ENCODE assay signal across 13 cellular contexts in the genomic region with DNA sequence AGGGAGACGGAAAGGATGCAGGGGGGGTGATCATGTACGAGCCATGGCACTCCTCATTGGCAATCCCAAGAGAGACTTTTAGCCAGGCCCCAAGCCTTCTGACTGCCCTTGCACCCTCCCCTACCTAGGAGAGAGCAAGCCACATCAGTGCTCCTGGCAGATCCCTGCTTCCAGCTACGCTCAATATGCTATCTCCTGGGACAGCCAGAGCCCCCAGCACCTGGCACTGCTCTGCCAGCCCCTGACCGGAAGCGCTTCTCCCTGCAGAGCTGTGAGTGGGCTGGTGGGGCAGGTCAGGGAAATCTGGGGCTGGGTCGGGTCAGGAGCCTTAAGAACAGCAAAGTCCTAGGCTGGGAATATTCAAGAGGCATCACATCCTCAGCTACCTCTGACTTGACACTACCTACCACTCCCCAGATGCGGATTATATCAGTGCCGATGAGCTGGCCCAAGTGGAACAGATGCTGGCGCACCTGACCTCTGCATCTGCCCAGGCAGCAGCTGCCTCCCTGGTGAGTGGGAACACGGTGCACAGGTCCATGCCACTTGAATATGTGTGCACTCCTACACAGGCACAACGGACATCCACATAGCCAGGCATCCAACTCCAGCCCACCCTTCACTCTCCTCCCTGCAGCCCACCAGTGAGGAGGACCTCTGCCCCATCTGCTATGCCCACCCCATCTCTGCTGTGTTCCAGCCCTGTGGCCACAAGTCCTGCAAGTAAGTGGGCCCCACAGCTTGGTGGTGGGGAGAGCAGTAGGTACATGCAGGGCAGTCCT. TPM values are rescaled to one million over a fixed set of nuclear protein-coding genes. Genes with fewer than 3 reads are reported as not detected.
DNase-seq lines count a peak whose midpoint lies in the region; ATAC-seq and TF ChIP-seq lines count a peak whose summit lies in the region.
"Had no signal": no experiment of that assay in that cellular context is flagged by ENCODE, and none has a peak within 500 bp of the region (broad histone marks: within the 10 kb centered on the region; RNA-seq: fewer than 3 reads in every experiment).

No MANE protein-coding gene starts in this region.

- peaks cover 15 to 43% of the 10 kb centered on the region in 2 experiments; a peak in 3 of 4 replicates for H3K79me1 ChIP-seq in IMR-90 (ENCODE audit: low read depth in 1 of 2, low read length in 2 of 2)

- H4K91ac ChIP-seq in IMR-90 (ENCODE audit: insufficient read depth, low read depth, low read length), result no peak overlapping the region

- ATAC-seq in activated CD8-positive, alpha-beta T cell treated with anti-CD3 and anti-CD28 coated beads for 36 hours, result no peak
- ATAC-seq in activated CD8-positive, alpha-beta T cell treated with anti-CD3 and anti-CD28 coated beads, Interleukin-2, amount 10 ng/mL, durations not matched to agents 7 days and 5 days, result no peak
- ATAC-seq in IMR-90 (ENCODE audit: low read depth) (no peak), HG03045 (IDR thresholded peaks at IDR 0.05; ENCODE audit: unreplicated experiment) (no peak)

- TF ChIP-seq RAD21 in IMR-90 (IDR thresholded peaks at IDR 0.05; ENCODE audit: low read length), result no peak

- H3K23ac ChIP-seq in IMR-90 (ENCODE audit: low read depth, low read length), result no peak overlapping the region

- H3K36me3 Mint-ChIP-seq in activated CD8-positive, alpha-beta T cell treated with anti-CD3 and anti-CD28 coated beads for 36 hours (ENCODE audit: low read depth), result peaks cover 13% of the 10 kb centered on the region
- H3K36me3 Mint-ChIP-seq in activated CD8-positive, alpha-beta T cell treated with anti-CD3 and anti-CD28 coated beads, Interleukin-2, amount 10 ng/mL, durations not matched to agents 7 days and 5 days (ENCODE audit: low read depth), result peaks cover 37% of the 10 kb centered on the region

- no peak overlapping the region for H2BK5ac ChIP-seq in IMR-90 (ENCODE audit: low read depth, low read length, poor library complexity, severe bottlenecking)

- no peaks in the 10 kb centered on the region for H3K9me3 Mint-ChIP-seq in activated CD8-positive, alpha-beta T cell treated with anti-CD3 and anti-CD28 coated beads for 36 hours
- no peaks in the 10 kb centered on the region for H3K9me3 Mint-ChIP-seq in activated CD8-positive, alpha-beta T cell treated with anti-CD3 and anti-CD28 coated beads, Interleukin-2, amount 10 ng/mL, durations not matched to agents 7 days and 5 days (ENCODE audit: insufficient read depth)
- H3K9me3 Mint-ChIP-seq: nephron progenitor cell had no signal

- in situ Hi-C loops in IMR-90 (cut with MboI; ENCODE audit: low sequenced_read_pairs), result no loop called here

- H3K4me1 Mint-ChIP-seq in activated CD8-positive, alpha-beta T cell treated with anti-CD3 and anti-CD28 coated beads for 36 hours (ENCODE audit: low read depth), result peaks cover 26% of the 10 kb centered on the region
- peaks cover 41% of the 10 kb centered on the region for H3K4me1 Mint-ChIP-seq in activated CD8-positive, alpha-beta T cell treated with anti-CD3 and anti-CD28 coated beads, Interleukin-2, amount 10 ng/mL, durations not matched to agents 7 days and 5 days (ENCODE audit: low read depth)

- no peak overlapping the region for H4K8ac ChIP-seq in IMR-90 (ENCODE audit: low read depth in 2 of 2, low read length in 2 of 2)

- peaks cover 5% of the 10 kb centered on the region; the same call in 1 of the 2 replicates for H3K9me1 ChIP-seq in IMR-90 (ENCODE audit: insufficient read depth, low read length)

- H3K27me3 ChIP-seq in IMR-90 (ENCODE audit: control insufficient read depth, insufficient read depth, low read length), result no peaks in the 10 kb centered on the region
- no peaks in the 10 kb centered on the region for H3K27me3 ChIP-seq in esophagus muscularis mucosa
- H3K27me3 ChIP-seq in spleen (replicated peaks in 1 of 7), result no peaks in the 10 kb centered on the region

- H3K9me3 ChIP-seq in IMR-90 (ENCODE audit: control insufficient read depth, insufficient read depth, low read length), result no peaks in the 10 kb centered on the region
- H3K9me3 ChIP-seq in esophagus muscularis mucosa, result no peaks in the 10 kb centered on the region
- no peaks in the 10 kb centered on the region for H3K9me3 ChIP-seq in spleen

- WGBS in IMR-90 (ENCODE audit: extremely low coverage in 2 of 2, insufficient read length in 1 of 2), 2 experiments, result 100% methylated on average over 3 of the region's 11 CpGs; no CpG with 5 or more reads in 1 of the 2 experiments
- WGBS in esophagus muscularis mucosa, result 69% methylated on average over 11 of the region's 11 CpGs
- WGBS in spleen, 5 donors, result 73 to 87% (median 86%) methylated on average over 3 to 11 of the region's 11 CpGs

- TF ChIP-seq CTCF in activated CD8-positive, alpha-beta T cell treated with anti-CD3 and anti-CD28 coated beads for 36 hours (IDR thresholded peaks at IDR 0.05), result no peak
- TF ChIP-seq CTCF in IMR-90 (conservative IDR thresholded peaks at IDR 0.05; ENCODE audit: low read depth, low read length), result no peak
- no peak for TF ChIP-seq CTCF in esophagus muscularis mucosa (IDR thresholded peaks at IDR 0.05)
- TF ChIP-seq CTCF in spleen (IDR thresholded peaks at IDR 0.05 in 8 of 11, conservative IDR thresholded peaks at IDR 0.05 in 3 of 11), result no peak

- dilution Hi-C loops in IMR-90 (cut with HindIII; ENCODE audit: low sequenced_read_pairs, unreplicated experiment), result no loop called here

- H2AK5ac ChIP-seq in IMR-90 (ENCODE audit: low read depth, low read length), result no peak overlapping the region

- peaks cover 17% of the 10 kb centered on the region for H3K4me1 ChIP-seq in IMR-90 (ENCODE audit: control insufficient read depth, insufficient read depth, low read length)
- peaks cover 35 to 60% (median 53%) of the 10 kb centered on the region in 4 donors for H3K4me1 ChIP-seq in esophagus muscularis mucosa
- H3K4me1 ChIP-seq in spleen, result peaks cover 27 to 72% (median 47%) of the 10 kb centered on the region in 6 donors

- no peak overlapping the region for H3K4ac ChIP-seq in IMR-90 (ENCODE audit: low read depth, low read length)

- no peak overlapping the region for H3K56ac ChIP-seq in IMR-90 (ENCODE audit: extremely low read depth, insufficient read depth, low read length)

- no peak overlapping the region for H3K4me3 ChIP-seq in IMR-90 (ENCODE audit: insufficient read depth, low read depth, low read length)
- H3K4me3 ChIP-seq in esophagus muscularis mucosa, result peak overlapping the region in 1 of 4 donors; percentile 68
- H3K4me3 ChIP-seq in spleen, result no peak overlapping the region

- BruUV-seq in IMR-90 (replicated peaks; lab: Mats Ljungman, UMichigan), result TSS peak; percentile 56

- H3K27ac Mint-ChIP-seq in activated CD8-positive, alpha-beta T cell treated with anti-CD3 and anti-CD28 coated beads for 36 hours, result peak overlapping the region; percentile 49
- no peak overlapping the region for H3K27ac Mint-ChIP-seq in activated CD8-positive, alpha-beta T cell treated with anti-CD3 and anti-CD28 coated beads, Interleukin-2, amount 10 ng/mL, durations not matched to agents 7 days and 5 days

- no peak overlapping the region for H3K14ac ChIP-seq in IMR-90 (replicated peaks; ENCODE audit: low read depth, low read length)

- no peak overlapping the region for H3K4me3 Mint-ChIP-seq in activated CD8-positive, alpha-beta T cell treated with anti-CD3 and anti-CD28 coated beads for 36 hours
- no peak overlapping the region for H3K4me3 Mint-ChIP-seq in activated CD8-positive, alpha-beta T cell treated with anti-CD3 and anti-CD28 coated beads, Interleukin-2, amount 10 ng/mL, durations not matched to agents 7 days and 5 days

- no peak overlapping the region for H2AK9ac ChIP-seq in IMR-90 (replicated peaks; ENCODE audit: low read depth, low read length, poor library complexity)

- H2BK15ac ChIP-seq in IMR-90 (ENCODE audit: low read depth, low read length), result no peak overlapping the region

- H3K36me3 ChIP-seq in IMR-90 (ENCODE audit: control insufficient read depth, insufficient read depth, low read length) (peaks cover 30% of the 10 kb centered on the region), esophagus muscularis mucosa (peaks cover 5 to 52% (median 46%) of the 10 kb centered on the region in 4 donors), spleen (peaks cover 0 to 61% (median 26%) of the 10 kb centered on the region in 6 donors)

- no peak overlapping the region for H4K5ac ChIP-seq in IMR-90 (ENCODE audit: low read depth, low read length)

- H3K4me2 ChIP-seq in IMR-90 (ENCODE audit: low read depth, low read length), result no peak overlapping the region

- CTCF ChIA-PET in activated CD8-positive, alpha-beta T cell treated with anti-CD3 and anti-CD28 coated beads for 36 hours (lab: Charles Lee), result interaction anchor here (0.6 to 3.3 kb wide), 4 partner anchors 18 to 600 kb away, joined by 3 to 17 read pairs (median 12); partner anchors contain the start of gene USP19
- CTCF ChIA-PET in activated CD8-positive, alpha-beta T cell treated with anti-CD3 and anti-CD28 coated beads, Interleukin-2, amount 10 ng/mL, durations not matched to agents 7 days and 5 days (lab: Charles Lee), result interaction anchor here (1.4 to 1.7 kb wide), 3 partner anchors 12 to 83 kb away, joined by 3 to 7 read pairs (median 3); partner anchors contain the start of genes INKA1 and IP6K1
- CTCF ChIA-PET in IMR-90 (lab: Yijun Ruan, JAX), result interaction anchor here (3.3 kb wide), 1 partner anchor 119 kb away, joined by 9 read pairs; no protein-coding TSS in a partner anchor

- no peak overlapping the region for H3K18ac ChIP-seq in IMR-90 (ENCODE audit: low read depth, low read length)

- no peaks in the 10 kb centered on the region for H3K27me3 Mint-ChIP-seq in activated CD8-positive, alpha-beta T cell treated with anti-CD3 and anti-CD28 coated beads for 36 hours
- no peaks in the 10 kb centered on the region for H3K27me3 Mint-ChIP-seq in activated CD8-positive, alpha-beta T cell treated with anti-CD3 and anti-CD28 coated beads, Interleukin-2, amount 10 ng/mL, durations not matched to agents 7 days and 5 days (ENCODE audit: low read depth)

- no peak overlapping the region for H2BK20ac ChIP-seq in IMR-90 (ENCODE audit: low read depth, low read length)

- no peak overlapping the region for H2AFZ ChIP-seq in IMR-90 (replicated peaks; ENCODE audit: low read length, poor library complexity)

- no peak for DNase-seq in activated CD8-positive, alpha-beta T cell treated with anti-CD3 and anti-CD28 coated beads for 36 hours
- DNase-seq in activated CD8-positive, alpha-beta T cell treated with anti-CD3 and anti-CD28 coated beads, Interleukin-2, amount 10 ng/mL, durations not matched to agents 7 days and 5 days, result no peak
- DNase-seq in IMR-90 (no peak), esophagus muscularis mucosa (ENCODE audit: extremely low spot score) (no peak), spleen (peak; percentile 74), NCI-H526 treated with DMSO at 0.1 percent for 48 hours (lab: John Stamatoyannopoulos, UW) (no peak)
- DNase-seq in central memory CD4-positive, alpha-beta T cell, result no peak
- DNase-seq: EL; MV-4-11; NCI-H510A; nephron progenitor cell; stimulated activated naive CD4-positive, alpha-beta T cell had no signal

- H3K27ac ChIP-seq in IMR-90 (ENCODE audit: insufficient read depth, low read length), result no peak overlapping the region
- H3K27ac ChIP-seq in esophagus muscularis mucosa (replicated peaks in 1 of 4), result peak overlapping the region in 3 of 4 donors; percentile 61 to 76 (median 69)
- peak overlapping the region in 1 of 8 donors; percentile 76 for H3K27ac ChIP-seq in spleen

- no peak for TF ChIP-seq EP300 in esophagus muscularis mucosa (IDR thresholded peaks at IDR 0.05)

- POLR2A ChIA-PET in activated CD8-positive, alpha-beta T cell treated with anti-CD3 and anti-CD28 coated beads for 36 hours (lab: Charles Lee), result interaction anchor here (0.5 to 7.6 kb wide), 8 partner anchors 9 to 993 kb away, joined by 3 to 40 read pairs (median 4); no protein-coding TSS in a partner anchor
- POLR2A ChIA-PET in activated CD8-positive, alpha-beta T cell treated with anti-CD3 and anti-CD28 coated beads, Interleukin-2, amount 10 ng/mL, durations not matched to agents 7 days and 5 days (lab: Charles Lee), result interaction anchor here (0.7 to 1.1 kb wide), 2 partner anchors 8 to 89 kb away, joined by 3 to 4 read pairs; no protein-coding TSS in a partner anchor
- POLR2A ChIA-PET in IMR-90 (lab: Charles Lee; ENCODE audit: unreplicated experiment), result no interaction called here

- intact Hi-C loops in activated CD8-positive, alpha-beta T cell treated with anti-CD3 and anti-CD28 coated beads for 36 hours (cut with micrococcal nuclease), result no loop called here
- intact Hi-C loops in IMR-90 (cut with micrococcal nuclease) (no loop called here), esophagus muscularis mucosa (cut with DNase I) (loop anchor here (5.0 kb wide), 2 partner anchors 67 to 117 kb away; partner anchors contain the start of gene IP6K1), spleen (cut with DNase I; ENCODE audit: low total_unique reads) (no loop called here)

- no peak overlapping the region for H3K9ac ChIP-seq in IMR-90 (ENCODE audit: low read depth, low read length)

- peaks cover 31% of the 10 kb centered on the region for H4K20me1 ChIP-seq in IMR-90 (ENCODE audit: insufficient read depth, low read length)

- TF ChIP-seq POLR2A in IMR-90 (IDR thresholded peaks at IDR 0.05; ENCODE audit: low read depth, low read length), result no peak
- no peak for TF ChIP-seq POLR2A in esophagus muscularis mucosa (IDR thresholded peaks at IDR 0.05; ENCODE audit: low read depth)
- TF ChIP-seq POLR2A in spleen (IDR thresholded peaks at IDR 0.05), result no peak

- H2BK120ac ChIP-seq in IMR-90 (ENCODE audit: low read depth, low read length), result no peak overlapping the region

RNA-seq across cellular contexts. Expression of gene AMIGO3, which starts 1.1 kb away (rescaled TPM):
- total RNA-seq in activated CD8-positive, alpha-beta T cell treated with anti-CD3 and anti-CD28 coated beads for 36 hours, result under 1 TPM in 1 of 2 experiments, not detected in 1; 0.23 TPM
- 1 to 10 TPM in 1 of 2 experiments, under 1 TPM in 1; 0.95 to 2.0 TPM for total RNA-seq in activated CD8-positive, alpha-beta T cell treated with anti-CD3 and anti-CD28 coated beads, Interleukin-2, amount 10 ng/mL, durations not matched to agents 7 days and 5 days
- total RNA-seq in IMR-90 (2012; rRNA removed) (not detected in 2 replicates), esophagus muscularis mucosa (1 to 10 TPM in 2 of 4 donors, not detected in 2; 1.2 to 1.7 TPM), spleen (1 to 10 TPM in 2 of 7 donors, under 1 TPM in 1, not detected in 4; 0.23 to 1.6 (median 1.4) TPM)
- polyA plus RNA-seq in IMR-90 (2012; rRNA removed) (1.5 and 2.7 TPM in 2 replicates), spleen (1 to 10 TPM in 1 of 3 donors, under 1 TPM in 2; 0.52 to 1.1 (median 0.79) TPM)
- 1.5 TPM in 1 of 2 replicates, not detected in the other for polyA plus RNA-seq in IMR-90 (2012; cell fraction: cytosol; rRNA removed)
- polyA plus RNA-seq in IMR-90 (2012; cell fraction: nucleus; rRNA removed; ENCODE audit: low replicate concordance), result 4.6 and 28.0 TPM in 2 replicates

RNA-seq across cellular contexts. Expression of gene GMPPB, which starts 3.2 kb away (rescaled TPM):
- total RNA-seq in activated CD8-positive, alpha-beta T cell treated with anti-CD3 and anti-CD28 coated beads for 36 hours, result 10 to 100 TPM; 34.7 to 35.2 TPM
- 10 to 100 TPM; 50.4 to 53.0 TPM for total RNA-seq in activated CD8-positive, alpha-beta T cell treated with anti-CD3 and anti-CD28 coated beads, Interleukin-2, amount 10 ng/mL, durations not matched to agents 7 days and 5 days
- total RNA-seq in IMR-90 (2012; rRNA removed) (35.8 and 37.3 TPM in 2 replicates), esophagus muscularis mucosa (10 to 100 TPM; 12.0 to 18.9 (median 17.6) TPM), spleen (10 to 100 TPM; 24.0 to 34.3 (median 30.0) TPM)
- polyA plus RNA-seq in IMR-90 (2012; rRNA removed) (27.9 and 29.5 TPM in 2 replicates), spleen (10 to 100 TPM; 10.8 to 21.2 (median 11.1) TPM)
- polyA plus RNA-seq in IMR-90 (2012; cell fraction: cytosol; rRNA removed), result 20.4 and 33.3 TPM in 2 replicates
- polyA plus RNA-seq in IMR-90 (2012; cell fraction: nucleus; rRNA removed; ENCODE audit: low replicate concordance), result 39.1 and 75.9 TPM in 2 replicates

RNA-seq across cellular contexts. Expression of gene RNF123, which starts 31.2 kb away (rescaled TPM):
- total RNA-seq in activated CD8-positive, alpha-beta T cell treated with anti-CD3 and anti-CD28 coated beads for 36 hours, result 10 to 100 TPM; 22.0 to 31.7 TPM
- 10 to 100 TPM; 36.3 to 45.8 TPM for total RNA-seq in activated CD8-positive, alpha-beta T cell treated with anti-CD3 and anti-CD28 coated beads, Interleukin-2, amount 10 ng/mL, durations not matched to agents 7 days and 5 days
- total RNA-seq in IMR-90 (2012; rRNA removed) (10.8 and 13.4 TPM in 2 replicates), esophagus muscularis mucosa (10 to 100 TPM; 23.4 to 36.2 (median 31.5) TPM), spleen (10 to 100 TPM; 34.9 to 57.5 (median 48.1) TPM)
- polyA plus RNA-seq in IMR-90 (2012; rRNA removed) (37.7 and 45.6 TPM in 2 replicates), spleen (10 to 100 TPM; 11.6 to 22.5 (median 18.0) TPM)
- polyA plus RNA-seq in IMR-90 (2012; cell fraction: cytosol; rRNA removed), result 28.6 and 37.8 TPM in 2 replicates
- 86.9 and 207 TPM in 2 replicates for polyA plus RNA-seq in IMR-90 (2012; cell fraction: nucleus; rRNA removed; ENCODE audit: low replicate concordance)

RNA-seq across cellular contexts. Expression of gene MST1, which starts 31.3 kb away (rescaled TPM):
- total RNA-seq in activated CD8-positive, alpha-beta T cell treated with anti-CD3 and anti-CD28 coated beads for 36 hours, result 10 to 100 TPM in 1 of 2 experiments, 1 to 10 TPM in 1; 9.6 to 11.8 TPM
- total RNA-seq in activated CD8-positive, alpha-beta T cell treated with anti-CD3 and anti-CD28 coated beads, Interleukin-2, amount 10 ng/mL, durations not matched to agents 7 days and 5 days, result 1 to 10 TPM; 3.8 to 4.7 TPM
- total RNA-seq in IMR-90 (2012; rRNA removed) (1.1 and 1.3 TPM in 2 replicates), esophagus muscularis mucosa (1 to 10 TPM; 1.7 to 4.7 (median 3.8) TPM), spleen (10 to 100 TPM; 17.0 to 26.9 (median 21.1) TPM)
- polyA plus RNA-seq in IMR-90 (2012; rRNA removed) (13.0 and 16.6 TPM in 2 replicates), spleen (10 to 100 TPM; 28.0 to 65.8 (median 43.4) TPM)
- 2.9 and 4.5 TPM in 2 replicates for polyA plus RNA-seq in IMR-90 (2012; cell fraction: cytosol; rRNA removed)
- polyA plus RNA-seq in IMR-90 (2012; cell fraction: nucleus; rRNA removed; ENCODE audit: low replicate concordance), result 161 and 240 TPM in 2 replicates

RNA-seq across cellular contexts. Expression of gene APEH, which starts 46.4 kb away (rescaled TPM):
- total RNA-seq in activated CD8-positive, alpha-beta T cell treated with anti-CD3 and anti-CD28 coated beads for 36 hours, result 100 to 1,000 TPM; 165 to 166 TPM
- total RNA-seq in activated CD8-positive, alpha-beta T cell treated with anti-CD3 and anti-CD28 coated beads, Interleukin-2, amount 10 ng/mL, durations not matched to agents 7 days and 5 days, result 100 to 1,000 TPM; 179 to 192 TPM
- total RNA-seq in IMR-90 (2012; rRNA removed), result 116 and 142 TPM in 2 replicates
- polyA plus RNA-seq in IMR-90 (2012; rRNA removed), result 84.3 and 89.2 TPM in 2 replicates
- 47.3 and 89.1 TPM in 2 replicates for polyA plus RNA-seq in IMR-90 (2012; cell fraction: cytosol; rRNA removed)
- 86.8 and 174 TPM in 2 replicates for polyA plus RNA-seq in IMR-90 (2012; cell fraction: nucleus; rRNA removed; ENCODE audit: low replicate concordance)
- total RNA-seq in esophagus muscularis mucosa, result 10 to 100 TPM; 48.2 to 75.5 (median 68.1) TPM
- 10 to 100 TPM; 63.1 to 89.5 (median 78.7) TPM for total RNA-seq in spleen
- polyA plus RNA-seq in spleen, result 10 to 100 TPM; 29.6 to 46.0 (median 42.7) TPM
